26 cellular contexts compared by ENCODE assay signal in genomic region chr9:83554278-83554677, GRCh38. TPM values are rescaled to one million over a fixed set of nuclear protein-coding genes. Genes with fewer than 3 reads are reported as not detected.
DNase-seq lines count a peak whose midpoint lies in the region; ATAC-seq and TF ChIP-seq lines count a peak whose summit lies in the region.
"Had no signal": no experiment of that assay in that cellular context is flagged by ENCODE, and none has a peak within 500 bp of the region (broad histone marks: within the 10 kb centered on the region; RNA-seq: fewer than 3 reads in every experiment).

No MANE protein-coding gene starts in this region.

- ATAC-seq in Right ventricle myocardium inferior (peak; percentile 93), left ventricle myocardium superior (peak; percentile 96), sciatic nerve (peak; percentile 98), GM21447 (IDR thresholded peaks at IDR 0.05; ENCODE audit: unreplicated experiment) (no peak), GM19023 (IDR thresholded peaks at IDR 0.05; ENCODE audit: unreplicated experiment) (no peak)
- ATAC-seq: Panc1 had no signal

- TF ChIP-seq CTCF in right atrium auricular region (IDR thresholded peaks at IDR 0.05) (no peak), tibial nerve (IDR thresholded peaks at IDR 0.05) (no peak)

- intact Hi-C loops in Right ventricle myocardium inferior (cut with DNase I): no loop called here
- intact Hi-C loops in left ventricle myocardium superior (cut with micrococcal nuclease): no loop called here
- intact Hi-C loops in sciatic nerve (cut with DNase I): no loop called here

- no peak for DNase-seq in Right ventricle myocardium inferior (ENCODE audit: missing footprints)
- no peak for DNase-seq in right atrium auricular region (ENCODE audit: low spot score)
- DNase-seq in left ventricle myocardium superior: peak; percentile 61
- DNase-seq in sciatic nerve (ENCODE audit: low spot score): no peak
- DNase-seq in tibial nerve (ENCODE audit: low spot score in 2 of 2): peak; percentile 37 to 66
- no peak for DNase-seq in A172 (ENCODE audit: low spot score)
- DNase-seq: ACHN; BE2C; Calu3; CD8-positive, alpha-beta memory T cell; DMS79 treated with DMSO at 0.1 percent for 48 hours; GF-D8; H7; NCI-H1048; NCI-H1417; NCI-H1694; NCI-H2081; NCI-H226; NCI-H510A; NCI-H69; SIG-M5 had no signal

- H3K27me3 ChIP-seq in right atrium auricular region (no peaks in the 10 kb centered on the region), tibial nerve (no peaks in the 10 kb centered on the region)
- H3K27me3 ChIP-seq: BE2C had no signal

- TF ChIP-seq EP300 in tibial nerve (IDR thresholded peaks at IDR 0.05): peak in 1 of 2 donors; percentile 69

- H3K36me3 ChIP-seq in right atrium auricular region (no peaks in the 10 kb centered on the region), tibial nerve (peaks cover 0 to 5% (median 0%) of the 10 kb centered on the region in 3 donors)
- H3K36me3 ChIP-seq: BE2C had no signal

- H3K9me3 ChIP-seq in right atrium auricular region (no peaks in the 10 kb centered on the region), tibial nerve (peaks cover 0 to 16% (median 1%) of the 10 kb centered on the region in 4 donors)
- H3K9me3 ChIP-seq: BE2C had no signal

- no peak overlapping the region for H3K27ac ChIP-seq in right atrium auricular region
- no peak overlapping the region for H3K27ac ChIP-seq in tibial nerve
- H3K27ac ChIP-seq: 22Rv1, RWPE1 had no signal

- no peak for TF ChIP-seq POLR2A in tibial nerve (IDR thresholded peaks at IDR 0.05)

- 52 to 79% methylated on average over 3 of the region's 3 CpGs for WGBS in tibial nerve, 2 donors

- H3K4me1 ChIP-seq in right atrium auricular region: no peaks in the 10 kb centered on the region
- H3K4me1 ChIP-seq in tibial nerve: no peaks in the 10 kb centered on the region

- H3K4me3 ChIP-seq in right atrium auricular region (no peak overlapping the region), tibial nerve (no peak overlapping the region)

RNA-seq across cellular contexts. Expression of gene FRMD3, which starts 16.1 kb away (rescaled TPM):
- total RNA-seq in Right ventricle myocardium inferior: 98.9 TPM
- 10 to 100 TPM; 31.4 to 77.5 TPM for total RNA-seq in right atrium auricular region
- 97.7 TPM for total RNA-seq in left ventricle myocardium superior
- 38.1 TPM for total RNA-seq in sciatic nerve
- 10 to 100 TPM; 31.2 to 44.0 (median 34.5) TPM for total RNA-seq in tibial nerve
- total RNA-seq in A172 (2014; rRNA removed; shearing (Covaris generic)): 0.96 and 6.2 TPM in 2 replicates

Comparison
In these comparisons a context has a peak if more than half of its experiments do, and no peak if none do; other contexts are left out.
1. DNase-seq: peak in left ventricle myocardium superior (single experiment) and tibial nerve (2 of 2); none in Right ventricle myocardium inferior (single experiment), right atrium auricular region (single experiment), sciatic nerve (single experiment) and A172 (single experiment).
2. ATAC-seq: peak in Right ventricle myocardium inferior (single experiment), left ventricle myocardium superior (single experiment) and sciatic nerve (single experiment); none in GM21447 (single experiment) and GM19023 (single experiment).